In genomic region chr3:51386159-51386851, GRCh38 we compare ENCODE assay signal across 8 cellular contexts. TPM values are rescaled to one million over a fixed set of nuclear protein-coding genes. Genes with fewer than 3 reads are reported as not detected.
DNase-seq lines count a peak whose midpoint lies in the region; ATAC-seq and TF ChIP-seq lines count a peak whose summit lies in the region.

No MANE protein-coding gene starts in this region.

- no peak for TF ChIP-seq POLR2A in upper lobe of left lung (IDR thresholded peaks at IDR 0.05)

- TF ChIP-seq CTCF in cardiac muscle cell (IDR thresholded peaks at IDR 0.05; ENCODE audit: low read depth, low read length) (no peak), ascending aorta (IDR thresholded peaks at IDR 0.05) (no peak), liver (IDR thresholded peaks at IDR 0.05; ENCODE audit: low read depth, low read length, missing input control) (no peak), upper lobe of left lung (IDR thresholded peaks at IDR 0.05) (no peak)

- intact Hi-C loops in left ventricle myocardium superior (cut with micrococcal nuclease), result no loop called here
- intact Hi-C loops in ascending aorta (cut with DNase I), result loop anchor here (10.0 kb wide), 1 partner anchor 558 kb away; the partner anchor contains the start of genes PARP3 and RRP9

- WGBS in liver, result 28% methylated on average over 8 of the region's 8 CpGs
- WGBS in upper lobe of left lung, 2 donors, result 38 to 39% methylated on average over 8 of the region's 8 CpGs

- peak overlapping the region; percentile 56 to 84 for H3K9ac ChIP-seq in liver (ENCODE audit: low read depth in 1 of 2, low read length in 2 of 2)

- peak overlapping the region; percentile 32 for H3K27ac ChIP-seq in cardiac muscle cell
- peak overlapping the region; percentile 92 to 98 for H3K27ac ChIP-seq in ascending aorta
- peak overlapping the region; percentile 71 to 96 for H3K27ac ChIP-seq in liver (ENCODE audit: low read depth in 1 of 2, low read length in 2 of 2)
- peak overlapping the region; percentile 91 to 96 (median 94) for H3K27ac ChIP-seq in upper lobe of left lung

- H3K4me3 ChIP-seq in cardiac muscle cell (peak overlapping the region; percentile 72), ascending aorta (peak overlapping the region; percentile 92), liver (ENCODE audit: low read depth in 1 of 3, low read length in 3 of 3) (peak overlapping the region; percentile 63 to 94 (median 90)), upper lobe of left lung (peak overlapping the region; percentile 82 to 97 (median 88))

- no peak for TF ChIP-seq RAD21 in liver (IDR thresholded peaks at IDR 0.05)

- H3K4me1 ChIP-seq in cardiac muscle cell (ENCODE audit: low read depth), result peaks cover 13% of the 10 kb centered on the region
- H3K4me1 ChIP-seq in ascending aorta, result peaks cover 8 to 36% of the 10 kb centered on the region in 2 donors
- peaks cover 0 to 58% (median 48%) of the 10 kb centered on the region in 4 donors for H3K4me1 ChIP-seq in liver (ENCODE audit: control insufficient read depth in 4 of 4, insufficient read depth in 4 of 4, low read length in 3 of 4)
- peaks cover 48 to 65% (median 53%) of the 10 kb centered on the region in 4 donors for H3K4me1 ChIP-seq in upper lobe of left lung

- DNase-seq in cardiac muscle cell (ENCODE audit: low read depth in 1 of 2, low spot score in 1 of 2) (no peak), left ventricle myocardium superior (no peak), ascending aorta (ENCODE audit: low spot score in 2 of 2) (peak in 1 of 2 donors; percentile 50), upper lobe of left lung (no peak), NCI-H1694 treated with DMSO at 0.1 percent for 48 hours (lab: John Stamatoyannopoulos, UW) (no peak)

- ATAC-seq in left ventricle myocardium superior (no peak), upper lobe of left lung (ENCODE audit: low FRiP score in 2 of 2) (no peak), GM18861 (IDR thresholded peaks at IDR 0.05; ENCODE audit: unreplicated experiment) (no peak), HG02623 (IDR thresholded peaks at IDR 0.05; ENCODE audit: unreplicated experiment) (no peak)

- H3K9me3 ChIP-seq in cardiac muscle cell (ENCODE audit: low read depth) (no peaks in the 10 kb centered on the region), ascending aorta (no peaks in the 10 kb centered on the region), liver (ENCODE audit: control insufficient read depth in 4 of 4, low read length in 3 of 4) (no peaks in the 10 kb centered on the region), upper lobe of left lung (no peaks in the 10 kb centered on the region)

- TF ChIP-seq EP300 in upper lobe of left lung (IDR thresholded peaks at IDR 0.05), result no peak

- H3K36me3 ChIP-seq in cardiac muscle cell, result peaks cover 4% of the 10 kb centered on the region
- H3K36me3 ChIP-seq in ascending aorta, result peaks cover 8 to 20% of the 10 kb centered on the region in 2 donors
- H3K36me3 ChIP-seq in liver (ENCODE audit: control insufficient read depth in 4 of 4, insufficient read depth in 3 of 4, low read depth in 1 of 4, low read length in 3 of 4), result peaks cover 6 to 15% (median 13%) of the 10 kb centered on the region in 4 donors
- H3K36me3 ChIP-seq in upper lobe of left lung, result peaks cover 0 to 34% (median 4%) of the 10 kb centered on the region in 4 donors

- H3K27me3 ChIP-seq in cardiac muscle cell, result no peaks in the 10 kb centered on the region
- H3K27me3 ChIP-seq in ascending aorta, result no peaks in the 10 kb centered on the region
- no peaks in the 10 kb centered on the region for H3K27me3 ChIP-seq in liver (ENCODE audit: control insufficient read depth in 4 of 4, insufficient read depth in 4 of 4, low read length in 3 of 4)
- no peaks in the 10 kb centered on the region for H3K27me3 ChIP-seq in upper lobe of left lung

TF ChIP-seq in liver, 16 proteins besides CTCF, POLR2A, EP300 and RAD21:
- TF ChIP-seq MAX (IDR thresholded peaks at IDR 0.05), result no peak
- TF ChIP-seq HNF4G (IDR thresholded peaks at IDR 0.05), result no peak
- TF ChIP-seq FOXA2 (IDR thresholded peaks at IDR 0.05), result no peak
- no peak for TF ChIP-seq ZBTB33 (IDR thresholded peaks at IDR 0.05)
- no peak for TF ChIP-seq HNF4A (conservative IDR thresholded peaks at IDR 0.05)
- TF ChIP-seq RXRA (IDR thresholded peaks at IDR 0.05), result no peak
- TF ChIP-seq JUND (IDR thresholded peaks at IDR 0.05), result no peak
- TF ChIP-seq SP1 (IDR thresholded peaks at IDR 0.05), result no peak
- TF ChIP-seq GABPA (IDR thresholded peaks at IDR 0.05 in 1 of 2, conservative IDR thresholded peaks at IDR 0.05 in 1 of 2), result no peak
- TF ChIP-seq ATF3 (IDR thresholded peaks at IDR 0.05), result no peak
- TF ChIP-seq NR2F2 (IDR thresholded peaks at IDR 0.05), result no peak
- TF ChIP-seq EGR1 (IDR thresholded peaks at IDR 0.05; ENCODE audit: low read depth in 2 of 2), result no peak
- no peak for TF ChIP-seq YY1 (IDR thresholded peaks at IDR 0.05)

RNA-seq across cellular contexts. Expression of gene MANF, which starts 1.2 kb away (rescaled TPM):
- total RNA-seq in cardiac muscle cell (55.6 and 180 TPM in 2 replicates), left ventricle myocardium superior (46.2 TPM), ascending aorta (34.4 TPM), liver (100 to 1,000 TPM in 1 of 2 donors, 10 to 100 TPM in 1; 28.9 to 109 TPM), upper lobe of left lung (100 to 1,000 TPM in 1 of 6 donors, 10 to 100 TPM in 5; 19.0 to 102 (median 54.5) TPM)
- polyA plus RNA-seq in cardiac muscle cell (66.9 and 163 TPM in 2 replicates), liver (100 to 1,000 TPM in 1 of 2 donors, 10 to 100 TPM in 1; 42.5 to 116 TPM)

RNA-seq across cellular contexts. Expression of gene RBM15B, which starts 4.8 kb away (rescaled TPM):
- total RNA-seq in cardiac muscle cell (44.1 and 55.8 TPM in 2 replicates), left ventricle myocardium superior (12.6 TPM), ascending aorta (33.0 TPM), liver (10 to 100 TPM; 12.2 to 14.8 TPM), upper lobe of left lung (10 to 100 TPM; 22.0 to 39.8 (median 27.2) TPM)
- polyA plus RNA-seq in cardiac muscle cell (37.9 and 49.2 TPM in 2 replicates), liver (1 to 10 TPM; 2.3 to 7.9 TPM)

Comparison
In these comparisons a context has a peak if more than half of its experiments do, and no peak if none do; other contexts are left out.
1. H3K27ac ChIP-seq: peak in every context shown above with its lines; median percentile 95 in ascending aorta; 94 in upper lobe of left lung; 84 in liver; 32 in cardiac muscle cell.